In genomic region chr5:116637149-116637740, GRCh38 we compare ENCODE assay signal across 15 cellular contexts.
DNase-seq lines count a peak whose midpoint lies in the region; ATAC-seq and TF ChIP-seq lines count a peak whose summit lies in the region.
"Had no signal": no experiment of that assay in that cellular context is flagged by ENCODE, and none has a peak within 500 bp of the region (broad histone marks: within the 10 kb centered on the region; RNA-seq: fewer than 3 reads in every experiment).

No MANE protein-coding gene starts in this region.

- DNase-seq in left ventricle myocardium superior (no peak), cardiac septum (ENCODE audit: low spot score) (no peak), SK-N-MC (ENCODE audit: low read depth, low spot score) (no peak)
- DNase-seq in effector CD8-positive, alpha-beta T cell (lab: John Stamatoyannopoulos, UW), result no peak
- DNase-seq: C1 segment of cervical spinal cord; Calu3; CD4-positive, alpha-beta memory T cell; COR-L47; DMS53; DMS79 treated with DMSO at 0.1 percent for 48 hours; GF-D8; H9; HFFc6 had no signal

- no peak for TF ChIP-seq EP300 in gastroesophageal sphincter (IDR thresholded peaks at IDR 0.05)

- no peaks in the 10 kb centered on the region for H3K4me1 ChIP-seq in gastroesophageal sphincter

- WGBS in gastroesophageal sphincter (ENCODE audit: low coverage in 1 of 2), 2 donors, result 25 to 58% methylated on average over 2 to 4 of the region's 4 CpGs

- H3K36me3 ChIP-seq in SK-N-MC (ENCODE audit: insufficient read depth, low read length), result no peaks in the 10 kb centered on the region
- no peaks in the 10 kb centered on the region for H3K36me3 ChIP-seq in gastroesophageal sphincter

- H3K27ac ChIP-seq in SK-N-MC (peak overlapping the region; percentile 10; the same call in 1 of the 2 replicates), gastroesophageal sphincter (no peak overlapping the region)

- H3K9me3 ChIP-seq in SK-N-MC (ENCODE audit: low read depth, low read length) (no peaks in the 10 kb centered on the region), gastroesophageal sphincter (no peaks in the 10 kb centered on the region)

- no peak for TF ChIP-seq CTCF in gastroesophageal sphincter (IDR thresholded peaks at IDR 0.05)

- H3K4me3 ChIP-seq in SK-N-MC, result no peak overlapping the region
- H3K4me3 ChIP-seq in gastroesophageal sphincter, result no peak overlapping the region

- H3K27me3 ChIP-seq in gastroesophageal sphincter, result no peaks in the 10 kb centered on the region

- intact Hi-C loops in left ventricle myocardium superior (cut with micrococcal nuclease) (no loop called here), cardiac septum (cut with DNase I) (no loop called here)

- ATAC-seq in left ventricle myocardium superior (peak; percentile 78), gastroesophageal sphincter (peak; percentile 13), HG02678 (IDR thresholded peaks at IDR 0.05; ENCODE audit: unreplicated experiment) (no peak)

- H3K9ac ChIP-seq in SK-N-MC (ENCODE audit: insufficient read length), result no peak overlapping the region

- no peak for TF ChIP-seq POLR2A in gastroesophageal sphincter (IDR thresholded peaks at IDR 0.05)
